28 cellular contexts compared by ENCODE assay signal in genomic region chr6:19438566-19439353, GRCh38.
"Had no signal": no experiment of that assay in that cellular context is flagged by ENCODE, and none has a peak within 500 bp of the region (broad histone marks: within the 10 kb centered on the region; RNA-seq: fewer than 3 reads in every experiment).

No MANE protein-coding gene starts in this region.

- DNase-seq: activated CD4-positive, alpha-beta T cell treated with anti-CD3 and anti-CD28 coated beads for 1 hour; activated CD4-positive, alpha-beta T cell treated with anti-CD3 and anti-CD28 coated beads, Interleukin-2, amount 50 U/mL, for 1 hour; activated CD8-positive, alpha-beta T cell treated with anti-CD3 and anti-CD28 coated beads for 36 hours; activated naive CD8-positive, alpha-beta T cell treated with anti-CD3 and anti-CD28 coated beads, Interleukin-2, amount 50 U/mL, for 24 hours; activated T-cell treated with anti-CD3 and anti-CD28 coated beads, Interleukin-2, amount 50 U/mL, for 4 hours; amygdala; cerebellar nuclear complex; dorsolateral prefrontal cortex; effector memory CD4-positive, alpha-beta T cell; erythroblast; gastrocnemius medialis; glutamatergic neuron; islet precursor cell; midbrain; naive thymus-derived CD4-positive, alpha-beta T cell; posterior cingulate gyrus; right lobe of liver; stimulated activated CD4-positive, alpha-beta T cell treated with anti-CD3 and anti-CD28 coated beads, Interleukin-12 subunit alpha, Interleukin-12 subunit beta, amount 100 ng/mL, for 4 hours; stimulated activated CD4-positive, alpha-beta T cell treated with anti-CD3 and anti-CD28 coated beads, Interleukin-4, amount 100 ng/mL, for 1 hour; stimulated activated naive CD8-positive, alpha-beta T cell treated with anti-CD3 and anti-CD28 coated beads, Interleukin-15, Interleukin-2, amounts not matched to agents 100 U/mL and 50 U/mL, for 24 hours; T-helper 2 cell; testis had no signal

- H3K4me3 ChIP-seq: cardiac muscle cell, coronary artery, dorsolateral prefrontal cortex, gastrocnemius medialis, hepatocyte, right lobe of liver, testis, vagina had no signal

- ATAC-seq: activated CD8-positive, alpha-beta T cell treated with anti-CD3 and anti-CD28 coated beads for 36 hours; activated naive CD8-positive, alpha-beta T cell treated with anti-CD3 and anti-CD28 coated beads, Interleukin-2, amount 50 U/mL, for 24 hours; activated T-cell treated with anti-CD3 and anti-CD28 coated beads, Interleukin-2, amount 50 U/mL, for 4 hours; activated T-helper 17 cell treated with anti-CD3 and anti-CD28 coated beads, Interleukin-2, amount 50 U/mL, for 72 hours; gastrocnemius medialis; naive thymus-derived CD4-positive, alpha-beta T cell; right lobe of liver; stimulated activated naive CD8-positive, alpha-beta T cell treated with anti-CD3 and anti-CD28 coated beads, Interleukin-15, Interleukin-2, amounts not matched to agents 100 U/mL and 50 U/mL, for 24 hours; WTC11 had no signal
